In the genomic region with DNA sequence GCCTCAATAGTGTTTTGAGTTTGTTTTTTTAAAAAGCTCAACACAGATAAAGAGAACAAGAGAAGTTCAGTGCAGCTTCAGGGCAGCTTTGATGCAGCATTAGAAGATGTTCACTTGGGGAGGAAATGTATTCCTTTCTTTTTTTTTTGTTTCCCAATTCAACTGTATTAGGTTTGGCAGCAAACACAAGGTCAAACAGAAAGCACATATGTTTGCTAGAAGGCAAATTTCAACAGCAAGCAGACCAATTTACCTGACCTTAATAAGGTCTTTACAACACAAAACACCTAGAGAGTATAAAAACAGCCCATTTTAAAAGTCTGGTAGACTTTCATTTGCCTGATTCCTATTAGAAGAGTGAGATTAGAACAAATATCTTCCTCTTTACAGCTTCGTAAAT, we compare ENCODE assay signal across 28 cellular contexts. TPM values are rescaled to one million over a fixed set of nuclear protein-coding genes. Genes with fewer than 3 reads are reported as not detected.
DNase-seq lines count a peak whose midpoint lies in the region; ATAC-seq, FAIRE-seq and TF ChIP-seq lines count a peak whose summit lies in the region.
"Had no signal": no experiment of that assay in that cellular context is flagged by ENCODE, and none has a peak within 500 bp of the region (broad histone marks: within the 10 kb centered on the region; RNA-seq: fewer than 3 reads in every experiment).

No MANE protein-coding gene starts in this region.

- TF ChIP-seq POLR2A in HepG2 (IDR thresholded peaks at IDR 0.05; ENCODE audit: insufficient read depth in 1 of 2, low read depth in 2 of 2, low read length in 2 of 2): no peak
- TF ChIP-seq POLR2A in right lobe of liver (IDR thresholded peaks at IDR 0.05): no peak

- peaks cover 12% of the 10 kb centered on the region for H3K36me3 Mint-ChIP-seq in activated T-helper 1 cell treated with anti-CD3 and anti-CD28 coated beads, Interleukin-12 subunit alpha, Interleukin-12 subunit beta, Interleukin-2, Interleukin-4 antibody, amounts not matched to agents 30 ng/mL and 10 ng/mL and 1 ng/mL, durations not matched to agents 14 hours and 24 hours and 36 hours (ENCODE audit: low read depth)

- TF ChIP-seq CTCF in liver (IDR thresholded peaks at IDR 0.05; ENCODE audit: low read depth, low read length, missing input control): no peak
- no peak for TF ChIP-seq CTCF in HepG2 (CRISPR knock-in tag; IDR thresholded peaks at IDR 0.05)
- no peak for TF ChIP-seq CTCF in right lobe of liver (IDR thresholded peaks at IDR 0.05)

- no peak for TF ChIP-seq EP300 in HepG2 (IDR thresholded peaks at IDR 0.05; ENCODE audit: low read depth in 2 of 2, low read length in 2 of 2)
- TF ChIP-seq EP300 in HepG2 (CRISPR knock-in tag; IDR thresholded peaks at IDR 0.05; ENCODE audit: borderline replicate concordance): no peak

- H3K9me3 ChIP-seq in liver (ENCODE audit: control insufficient read depth in 4 of 4, low read length in 3 of 4) (no peaks in the 10 kb centered on the region), HepG2 (ENCODE audit: low read length) (no peaks in the 10 kb centered on the region), Karpas-422 (ENCODE audit: low read length) (no peaks in the 10 kb centered on the region), right lobe of liver (no peaks in the 10 kb centered on the region)
- H3K9me3 ChIP-seq: BE2C, BLaER1 had no signal

- no TSS peak for BruUV-seq in HepG2 (replicated peaks; lab: Mats Ljungman, UMichigan)

- no peak overlapping the region for H3K27ac ChIP-seq in liver (ENCODE audit: low read depth in 1 of 2, low read length in 2 of 2)
- no peak overlapping the region for H3K27ac ChIP-seq in HepG2 (ENCODE audit: extremely low read length, insufficient read depth, low read length)
- H3K27ac ChIP-seq in Karpas-422 (ENCODE audit: low read length): peak overlapping the region; percentile 49
- H3K27ac ChIP-seq in right lobe of liver: no peak overlapping the region
- H3K27ac ChIP-seq: BLaER1 had no signal

- H3K9ac ChIP-seq in liver (ENCODE audit: low read depth in 1 of 2, low read length in 2 of 2) (no peak overlapping the region), HepG2 (ENCODE audit: insufficient read depth, low read depth, low read length) (no peak overlapping the region), Karpas-422 (ENCODE audit: low read length) (no peak overlapping the region)
- H3K9ac ChIP-seq: BLaER1 had no signal

- H3K9me2 ChIP-seq in Karpas-422 (replicated peaks; ENCODE audit: insufficient read depth, low read length): no peaks in the 10 kb centered on the region

- no peak for FAIRE-seq in HepG2 (lab: Jason Lieb, UNC)
- FAIRE-seq: A204.1, GM12878, GM12892, GM18507 had no signal

- H4K20me1 ChIP-seq in HepG2 (ENCODE audit: insufficient read depth, low read length) (no peaks in the 10 kb centered on the region), Karpas-422 (ENCODE audit: insufficient read depth, low read depth, low read length) (no peaks in the 10 kb centered on the region)
- H4K20me1 ChIP-seq: BLaER1 had no signal

- H3K4me1 Mint-ChIP-seq in activated T-helper 1 cell treated with anti-CD3 and anti-CD28 coated beads, Interleukin-12 subunit alpha, Interleukin-12 subunit beta, Interleukin-2, Interleukin-4 antibody, amounts not matched to agents 30 ng/mL and 10 ng/mL and 1 ng/mL, durations not matched to agents 14 hours and 24 hours and 36 hours (ENCODE audit: low read depth): no peaks in the 10 kb centered on the region
- H3K4me1 Mint-ChIP-seq: CD14-positive monocyte; CD4-positive, alpha-beta memory T cell; CD8-positive, alpha-beta memory T cell had no signal

- H3K4me2 ChIP-seq in HepG2 (ENCODE audit: low read depth, low read length) (no peak overlapping the region), Karpas-422 (ENCODE audit: low read depth, low read length, poor library complexity, severe bottlenecking) (peak overlapping the region; percentile 25)
- H3K4me2 ChIP-seq: BLaER1 had no signal

- CTCF ChIA-PET in HepG2 (lab: Yijun Ruan, JAX; ENCODE audit: low intra/inter-chr PET ratio, low total read pairs): no interaction called here

- TF ChIP-seq RAD21 in liver (IDR thresholded peaks at IDR 0.05) (no peak), HepG2 (CRISPR knock-in tag; IDR thresholded peaks at IDR 0.05) (no peak)

- POLR2A ChIA-PET in HepG2 (lab: Yijun Ruan, JAX): no interaction called here

- no peak overlapping the region for H3K4me3 ChIP-seq in liver (ENCODE audit: low read depth in 1 of 3, low read length in 3 of 3)
- H3K4me3 ChIP-seq in HepG2 (replicated peaks in 1 of 3; ENCODE audit: insufficient read depth in 1 of 3, low read depth in 2 of 3, low read length in 3 of 3): no peak overlapping the region
- no peak overlapping the region for H3K4me3 ChIP-seq in Karpas-422 (ENCODE audit: low read length)
- H3K4me3 ChIP-seq in right lobe of liver: no peak overlapping the region
- H3K4me3 ChIP-seq: BLaER1, GM12878 had no signal

- no peaks in the 10 kb centered on the region for H3K79me2 ChIP-seq in HepG2 (ENCODE audit: insufficient read depth, low read length)
- H3K79me2 ChIP-seq in Karpas-422 (ENCODE audit: low read length): peaks cover 3% of the 10 kb centered on the region

- intact Hi-C loops in HepG2 (cut with micrococcal nuclease; ENCODE audit: unreplicated experiment) (no loop called here), right lobe of liver (cut with DNase I) (no loop called here)
- intact Hi-C loops in activated T-helper 1 cell treated with anti-CD3 and anti-CD28 coated beads, Interleukin-12 subunit alpha, Interleukin-12 subunit beta, Interleukin-2, Interleukin-4 antibody, amounts not matched to agents 30 ng/mL and 10 ng/mL and 1 ng/mL, durations not matched to agents 14 hours and 24 hours and 36 hours (cut with micrococcal nuclease): no loop called here

- ATAC-seq in HepG2: no peak
- ATAC-seq in right lobe of liver: peak; percentile 69 to 87 (median 72)
- ATAC-seq: GM12878 had no signal

- peaks cover 0 to 9% (median 7%) of the 10 kb centered on the region in 4 donors for H3K4me1 ChIP-seq in liver (ENCODE audit: control insufficient read depth in 4 of 4, insufficient read depth in 4 of 4, low read length in 3 of 4)
- H3K4me1 ChIP-seq in HepG2 (ENCODE audit: insufficient read depth, low read length): no peaks in the 10 kb centered on the region
- peaks cover 20% of the 10 kb centered on the region for H3K4me1 ChIP-seq in Karpas-422 (ENCODE audit: low read length)
- peaks cover 0 to 10% (median 0%) of the 10 kb centered on the region in 4 donors for H3K4me1 ChIP-seq in right lobe of liver

- DNase-seq in HepG2 (ENCODE audit: low spot score) (no peak), Karpas-422 (no peak), right lobe of liver (no peak), NCI-H1417 treated with DMSO at 0.1 percent for 48 hours (lab: John Stamatoyannopoulos, UW) (no peak), GM19240 (ENCODE audit: insufficient read length, low spot score) (no peak)
- DNase-seq in activated T-helper 1 cell treated with anti-CD3 and anti-CD28 coated beads, Interleukin-12 subunit alpha, Interleukin-12 subunit beta, Interleukin-2, Interleukin-4 antibody, amounts not matched to agents 30 ng/mL and 10 ng/mL and 1 ng/mL, durations not matched to agents 14 hours and 24 hours and 36 hours (ENCODE audit: low spot score): no peak
- DNase-seq: 8988T; ACHN; BE2C; C1 segment of cervical spinal cord; CD4-positive, alpha-beta memory T cell; CD4-positive, CD25-positive, alpha-beta regulatory T cell; CD8-positive, alpha-beta memory T cell; COR-L47; DMS 273 treated with DMSO at 0.1 percent for 48 hours; DMS153; DMS53; DMS79; DND-41; EL; GDM1 had no signal

- peaks cover under 1% of the 10 kb centered on the region for H3K9me3 Mint-ChIP-seq in activated T-helper 1 cell treated with anti-CD3 and anti-CD28 coated beads, Interleukin-12 subunit alpha, Interleukin-12 subunit beta, Interleukin-2, Interleukin-4 antibody, amounts not matched to agents 30 ng/mL and 10 ng/mL and 1 ng/mL, durations not matched to agents 14 hours and 24 hours and 36 hours
- H3K9me3 Mint-ChIP-seq: CD14-positive monocyte; CD4-positive, alpha-beta memory T cell; CD4-positive, CD25-positive, alpha-beta regulatory T cell; CD8-positive, alpha-beta memory T cell had no signal

- H2AFZ ChIP-seq in HepG2 (ENCODE audit: low read length): no peak overlapping the region
- H2AFZ ChIP-seq in Karpas-422 (ENCODE audit: low read length): no peak overlapping the region

- H3K27ac Mint-ChIP-seq in activated T-helper 1 cell treated with anti-CD3 and anti-CD28 coated beads, Interleukin-12 subunit alpha, Interleukin-12 subunit beta, Interleukin-2, Interleukin-4 antibody, amounts not matched to agents 30 ng/mL and 10 ng/mL and 1 ng/mL, durations not matched to agents 14 hours and 24 hours and 36 hours: no peak overlapping the region
- H3K27ac Mint-ChIP-seq: CD14-positive monocyte; CD4-positive, CD25-positive, alpha-beta regulatory T cell; CD8-positive, alpha-beta memory T cell had no signal

- no peak overlapping the region for H3K4me3 Mint-ChIP-seq in activated T-helper 1 cell treated with anti-CD3 and anti-CD28 coated beads, Interleukin-12 subunit alpha, Interleukin-12 subunit beta, Interleukin-2, Interleukin-4 antibody, amounts not matched to agents 30 ng/mL and 10 ng/mL and 1 ng/mL, durations not matched to agents 14 hours and 24 hours and 36 hours
- H3K4me3 Mint-ChIP-seq: CD14-positive monocyte; CD4-positive, alpha-beta memory T cell; CD4-positive, CD25-positive, alpha-beta regulatory T cell; CD8-positive, alpha-beta memory T cell had no signal

- 83% methylated on average over 1 of the region's 1 CpG for WGBS in liver
- 100% methylated on average over 1 of the region's 1 CpG for WGBS in HepG2 (ENCODE audit: low lambda C conversion rate)
- 84% methylated on average over 1 of the region's 1 CpG for WGBS in right lobe of liver (ENCODE audit: insufficient coverage, low coverage, low lambda C conversion rate, missing lambda C conversion rate)

- H3K27me3 Mint-ChIP-seq in activated T-helper 1 cell treated with anti-CD3 and anti-CD28 coated beads, Interleukin-12 subunit alpha, Interleukin-12 subunit beta, Interleukin-2, Interleukin-4 antibody, amounts not matched to agents 30 ng/mL and 10 ng/mL and 1 ng/mL, durations not matched to agents 14 hours and 24 hours and 36 hours (ENCODE audit: insufficient read depth): no peaks in the 10 kb centered on the region
- H3K27me3 Mint-ChIP-seq: CD4-positive, alpha-beta memory T cell; CD4-positive, CD25-positive, alpha-beta regulatory T cell; CD8-positive, alpha-beta memory T cell had no signal

- H3K36me3 ChIP-seq in liver (ENCODE audit: control insufficient read depth in 4 of 4, insufficient read depth in 3 of 4, low read depth in 1 of 4, low read length in 3 of 4) (no peaks in the 10 kb centered on the region), HepG2 (replicated peaks in 1 of 2; ENCODE audit: control insufficient read depth in 1 of 2, insufficient read depth in 2 of 2, low read length in 2 of 2) (peaks cover 1 to 6% of the 10 kb centered on the region in 2 experiments; a peak in 3 of 5 replicates), Karpas-422 (ENCODE audit: insufficient read depth, low read length) (no peaks in the 10 kb centered on the region), right lobe of liver (no peaks in the 10 kb centered on the region)
- H3K36me3 ChIP-seq: BE2C had no signal

- H3K27me3 ChIP-seq in liver (ENCODE audit: control insufficient read depth in 4 of 4, insufficient read depth in 4 of 4, low read length in 3 of 4) (no peaks in the 10 kb centered on the region), HepG2 (ENCODE audit: control insufficient read depth in 1 of 2, insufficient read depth in 2 of 2, low read length in 2 of 2) (no peaks in the 10 kb centered on the region), Karpas-422 (ENCODE audit: low read length) (no peaks in the 10 kb centered on the region), right lobe of liver (no peaks in the 10 kb centered on the region)
- H3K27me3 ChIP-seq: BE2C, BLaER1 had no signal

- in situ Hi-C loops in HepG2 (cut with HindIII; ENCODE audit: extremely low pct_ligation_motif_present, low pct_unique_long_range_greater_than_20kb): no loop called here

RNA-seq across cellular contexts. Expression of a gene that starts 7.3 kb away (rescaled TPM):
- total RNA-seq in liver: 1 to 10 TPM; 9.4 to 9.5 TPM
- polyA plus RNA-seq in liver: 1 to 10 TPM; 2.4 to 4.9 TPM
- 10.8 and 16.1 TPM in 2 replicates for total RNA-seq in HepG2 (2016; rRNA removed; fragmentation: Illumina TruSeq; extraction: Trizol)
- total RNA-seq in HepG2 (2016; cell fraction: cytosol; rRNA removed; fragmentation: Illumina TruSeq; extraction: Trizol; ENCODE audit: low read depth): 5.1 and 5.9 TPM in 2 replicates
- total RNA-seq in HepG2 (2016; cell fraction: insoluble cytoplasmic fraction; rRNA removed; fragmentation: Illumina TruSeq; extraction: Trizol): 8.8 and 15.2 TPM in 2 replicates
- 6.3 and 6.5 TPM in 2 replicates for total RNA-seq in HepG2 (2016; cell fraction: membrane; rRNA removed; fragmentation: Illumina TruSeq; extraction: Trizol)
- total RNA-seq in HepG2 (2016; cell fraction: nucleus; rRNA removed; fragmentation: Illumina TruSeq; extraction: Trizol): 17.7 and 18.9 TPM in 2 replicates
- polyA plus RNA-seq in HepG2 (2011; rRNA removed): 5.0 and 7.3 TPM in 2 replicates
- 3.8 and 4.0 TPM in 2 replicates for polyA plus RNA-seq in HepG2 (2011; cell fraction: cytosol; rRNA removed)
- 19.5 and 23.8 TPM in 2 replicates for polyA plus RNA-seq in HepG2 (2011; cell fraction: nucleus; rRNA removed)
- 7.2 and 7.6 TPM in 2 replicates for polyA plus RNA-seq in HepG2 (2012)
- polyA plus RNA-seq in HepG2 (2016; cell fraction: cytosol; fragmentation: Illumina TruSeq; extraction: Trizol; ENCODE audit: low read depth): 1.5 and 1.7 TPM in 2 replicates
- 7.6 and 9.1 TPM in 2 replicates for polyA plus RNA-seq in HepG2 (2016; cell fraction: insoluble cytoplasmic fraction; fragmentation: Illumina TruSeq; extraction: Trizol; ENCODE audit: low read depth)
- polyA plus RNA-seq in HepG2 (2016; cell fraction: membrane; fragmentation: Illumina TruSeq; extraction: Trizol; ENCODE audit: low read depth): 2.6 and 3.4 TPM in 2 replicates
- 33.4 and 36.1 TPM in 2 replicates for polyA plus RNA-seq in HepG2 (2016; cell fraction: nucleus; fragmentation: Illumina TruSeq; extraction: Trizol; ENCODE audit: insufficient read depth, low read depth)
- 9.8 and 12.9 TPM in 2 replicates for polyA minus RNA-seq in HepG2 (2011; rRNA and poly(A)+ RNA removed; ENCODE audit: low replicate concordance)
- polyA minus RNA-seq in HepG2 (2011; cell fraction: cytosol; rRNA and poly(A)+ RNA removed): 4.0 and 5.0 TPM in 2 replicates
- 16.9 and 18.9 TPM in 2 replicates for polyA minus RNA-seq in HepG2 (2011; cell fraction: nucleus; rRNA and poly(A)+ RNA removed)
- 23.8 and 35.9 TPM in 2 replicates for total RNA-seq in Karpas-422 (2014; rRNA removed; shearing (Covaris generic); ENCODE audit: low replicate concordance)
- total RNA-seq in right lobe of liver: 1 to 10 TPM; 5.0 to 8.2 (median 6.3) TPM
- total RNA-seq in activated T-helper 1 cell treated with anti-CD3 and anti-CD28 coated beads, Interleukin-12 subunit alpha, Interleukin-12 subunit beta, Interleukin-2, Interleukin-4 antibody, amounts not matched to agents 30 ng/mL and 10 ng/mL and 1 ng/mL, durations not matched to agents 14 hours and 24 hours and 36 hours: 24.0 and 26.7 TPM in 2 replicates
